In the genomic region with DNA sequence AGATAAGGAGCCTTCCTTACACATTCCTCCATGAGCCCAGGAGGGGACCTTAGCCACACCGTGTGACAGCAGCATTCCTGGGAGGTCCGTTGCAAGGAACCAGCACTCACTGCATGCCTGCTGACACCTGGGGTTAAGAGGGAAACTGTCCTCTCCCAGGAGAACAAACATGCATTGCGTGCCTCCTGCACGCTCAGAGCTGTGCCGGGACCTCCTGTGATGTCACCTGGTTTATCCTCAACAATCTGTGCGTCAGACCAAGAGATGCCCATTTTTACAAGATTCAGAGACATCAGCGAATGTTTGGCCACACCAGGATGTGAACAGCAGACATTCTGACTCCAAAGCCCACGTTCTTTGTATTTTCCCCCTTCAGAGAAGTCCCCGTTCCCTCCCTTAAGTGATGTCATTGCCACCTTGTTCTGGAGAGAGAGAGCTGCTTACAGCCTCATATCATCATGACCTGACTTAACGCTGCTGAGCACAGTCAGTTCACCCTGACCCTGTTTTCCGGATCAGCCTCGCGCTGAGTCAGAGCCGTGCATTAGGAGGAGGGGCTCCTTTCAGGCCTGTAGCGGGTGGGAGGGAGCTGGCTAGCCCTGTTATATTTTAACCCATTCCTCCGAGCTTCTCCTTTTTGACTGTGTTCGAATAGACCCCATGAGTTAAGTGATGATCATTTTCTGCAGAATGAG, we compare ENCODE assay signal across 1 cellular context.
TF ChIP-seq lines count a peak whose summit lies in the region.

No MANE protein-coding gene starts in this region.

TF ChIP-seq in HepG2, 621 proteins besides CTCF, POLR2A, EP300 and RAD21 (continues in another document):
- TF ChIP-seq KDM5B (CRISPR knock-in tag; IDR thresholded peaks at IDR 0.05; ENCODE audit: borderline replicate concordance) (0 out of 2 replicates have a peak, but pooled peaks have one; percentile 31), CENPT (CRISPR knock-in tag; IDR thresholded peaks at IDR 0.05; ENCODE audit: low read depth) (no peak), ZSCAN21 (CRISPR knock-in tag; IDR thresholded peaks at IDR 0.05; ENCODE audit: borderline replicate concordance) (0 out of 2 replicates have a peak, but pooled peaks have one; percentile 39), ZNF337 (CRISPR knock-in tag; IDR thresholded peaks at IDR 0.05; ENCODE audit: borderline replicate concordance, low read depth) (no peak), ZNF674 (CRISPR knock-in tag; IDR thresholded peaks at IDR 0.05; ENCODE audit: low read depth) (no peak), ZBTB7B (CRISPR knock-in tag; IDR thresholded peaks at IDR 0.05) (peak; percentile 65; the same call in 1 of the 2 replicates), ETV5 (CRISPR knock-in tag; IDR thresholded peaks at IDR 0.05; ENCODE audit: borderline replicate concordance) (peak; percentile 65; the same call in 1 of the 2 replicates), DPF2 (CRISPR knock-in tag; IDR thresholded peaks at IDR 0.05; ENCODE audit: borderline replicate concordance, low read depth) (0 out of 2 replicates have a peak, but pooled peaks have one; percentile 53), NR2F1 (CRISPR knock-in tag; IDR thresholded peaks at IDR 0.05) (0 out of 4 replicates have a peak, but pooled peaks of 1 of the 2 experiments have one; percentile 10), ZNF501 (CRISPR knock-in tag; IDR thresholded peaks at IDR 0.05) (peak; percentile 80; the same call in 1 of the 2 replicates), NR2C2 (CRISPR knock-in tag; IDR thresholded peaks at IDR 0.05; ENCODE audit: borderline replicate concordance) (peak; percentile 62), RBFOX2 (IDR thresholded peaks at IDR 0.05; ENCODE audit: low read depth, low read length) (no peak), MED1 (CRISPR knock-in tag; IDR thresholded peaks at IDR 0.05) (peak; percentile 70), TCF7 (IDR thresholded peaks at IDR 0.05; ENCODE audit: low read depth) (no peak), TAF15 (IDR thresholded peaks at IDR 0.05; ENCODE audit: low read depth, low read length, poor library complexity, severe bottlenecking) (no peak), YEATS4 (CRISPR knock-in tag; IDR thresholded peaks at IDR 0.05; ENCODE audit: borderline replicate concordance) (no peak), HOXA3 (CRISPR knock-in tag; IDR thresholded peaks at IDR 0.05) (peak; percentile 91), MIXL1 (CRISPR knock-in tag; IDR thresholded peaks at IDR 0.05) (peak; percentile 29; the same call in 1 of the 2 replicates), HMG20A (CRISPR knock-in tag; IDR thresholded peaks at IDR 0.05; ENCODE audit: borderline replicate concordance) (peak; percentile 40; the same call in 1 of the 2 replicates), SP5 (CRISPR knock-in tag; IDR thresholded peaks at IDR 0.05; ENCODE audit: borderline replicate concordance, low read depth) (peak; percentile 39; the same call in 1 of the 2 replicates), MED13 (CRISPR knock-in tag; IDR thresholded peaks at IDR 0.05) (no peak), TEAD3 (CRISPR knock-in tag; optimal IDR thresholded peaks at IDR 0.05; ENCODE audit: borderline replicate concordance) (peak; percentile 24), ZMAT3 (CRISPR knock-in tag; conservative IDR thresholded peaks at IDR 0.05) (no peak), ZNF292 (CRISPR knock-in tag; IDR thresholded peaks at IDR 0.05; ENCODE audit: borderline replicate concordance, low read depth) (peak; percentile 47; the same call in 1 of the 2 replicates), POLR2AphosphoS2 (IDR thresholded peaks at IDR 0.05; ENCODE audit: low read depth, low read length) (no peak), CREM (IDR thresholded peaks at IDR 0.05) (peak; percentile 63; the same call in 1 of the 2 replicates), CREM (CRISPR knock-in tag; IDR thresholded peaks at IDR 0.05) (no peak), NFE2L2 (IDR thresholded peaks at IDR 0.05; ENCODE audit: low read length) (peak; percentile 46; the same call in 1 of the 2 replicates), NFKBIZ (CRISPR knock-in tag; IDR thresholded peaks at IDR 0.05) (0 out of 2 replicates have a peak, but pooled peaks have one; percentile 7), HDAC2 (CRISPR knock-in tag; IDR thresholded peaks at IDR 0.05) (peak; percentile 52), ZNF383 (CRISPR knock-in tag; IDR thresholded peaks at IDR 0.05; ENCODE audit: borderline replicate concordance) (no peak), ZFX (CRISPR knock-in tag; IDR thresholded peaks at IDR 0.05; ENCODE audit: low read depth) (peak; percentile 44; the same call in 1 of the 2 replicates), ZNF7 (CRISPR knock-in tag; IDR thresholded peaks at IDR 0.05) (no peak)
- TF ChIP-seq, protein P1, sequence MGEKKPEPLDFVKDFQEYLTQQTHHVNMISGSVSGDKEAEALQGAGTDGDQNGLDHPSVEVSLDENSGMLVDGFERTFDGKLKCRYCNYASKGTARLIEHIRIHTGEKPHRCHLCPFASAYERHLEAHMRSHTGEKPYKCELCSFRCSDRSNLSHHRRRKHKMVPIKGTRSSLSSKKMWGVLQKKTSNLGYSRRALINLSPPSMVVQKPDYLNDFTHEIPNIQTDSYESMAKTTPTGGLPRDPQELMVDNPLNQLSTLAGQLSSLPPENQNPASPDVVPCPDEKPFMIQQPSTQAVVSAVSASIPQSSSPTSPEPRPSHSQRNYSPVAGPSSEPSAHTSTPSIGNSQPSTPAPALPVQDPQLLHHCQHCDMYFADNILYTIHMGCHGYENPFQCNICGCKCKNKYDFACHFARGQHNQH (CRISPR knock-in tag; IDR thresholded peaks at IDR 0.05) = peak; percentile 66
- TF ChIP-seq, protein P2, sequence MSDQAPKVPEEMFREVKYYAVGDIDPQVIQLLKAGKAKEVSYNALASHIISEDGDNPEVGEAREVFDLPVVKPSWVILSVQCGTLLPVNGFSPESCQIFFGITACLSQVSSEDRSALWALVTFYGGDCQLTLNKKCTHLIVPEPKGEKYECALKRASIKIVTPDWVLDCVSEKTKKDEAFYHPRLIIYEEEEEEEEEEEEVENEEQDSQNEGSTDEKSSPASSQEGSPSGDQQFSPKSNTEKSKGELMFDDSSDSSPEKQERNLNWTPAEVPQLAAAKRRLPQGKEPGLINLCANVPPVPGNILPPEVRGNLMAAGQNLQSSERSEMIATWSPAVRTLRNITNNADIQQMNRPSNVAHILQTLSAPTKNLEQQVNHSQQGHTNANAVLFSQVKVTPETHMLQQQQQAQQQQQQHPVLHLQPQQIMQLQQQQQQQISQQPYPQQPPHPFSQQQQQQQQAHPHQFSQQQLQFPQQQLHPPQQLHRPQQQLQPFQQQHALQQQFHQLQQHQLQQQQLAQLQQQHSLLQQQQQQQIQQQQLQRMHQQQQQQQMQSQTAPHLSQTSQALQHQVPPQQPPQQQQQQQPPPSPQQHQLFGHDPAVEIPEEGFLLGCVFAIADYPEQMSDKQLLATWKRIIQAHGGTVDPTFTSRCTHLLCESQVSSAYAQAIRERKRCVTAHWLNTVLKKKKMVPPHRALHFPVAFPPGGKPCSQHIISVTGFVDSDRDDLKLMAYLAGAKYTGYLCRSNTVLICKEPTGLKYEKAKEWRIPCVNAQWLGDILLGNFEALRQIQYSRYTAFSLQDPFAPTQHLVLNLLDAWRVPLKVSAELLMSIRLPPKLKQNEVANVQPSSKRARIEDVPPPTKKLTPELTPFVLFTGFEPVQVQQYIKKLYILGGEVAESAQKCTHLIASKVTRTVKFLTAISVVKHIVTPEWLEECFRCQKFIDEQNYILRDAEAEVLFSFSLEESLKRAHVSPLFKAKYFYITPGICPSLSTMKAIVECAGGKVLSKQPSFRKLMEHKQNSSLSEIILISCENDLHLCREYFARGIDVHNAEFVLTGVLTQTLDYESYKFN (CRISPR knock-in tag; conservative IDR thresholded peaks at IDR 0.05) = peak; percentile 77
- TF ChIP-seq, protein P3, sequence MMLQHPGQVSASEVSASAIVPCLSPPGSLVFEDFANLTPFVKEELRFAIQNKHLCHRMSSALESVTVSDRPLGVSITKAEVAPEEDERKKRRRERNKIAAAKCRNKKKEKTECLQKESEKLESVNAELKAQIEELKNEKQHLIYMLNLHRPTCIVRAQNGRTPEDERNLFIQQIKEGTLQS (CRISPR knock-in tag; IDR thresholded peaks at IDR 0.05) = no peak
- TF ChIP-seq, protein P4, sequence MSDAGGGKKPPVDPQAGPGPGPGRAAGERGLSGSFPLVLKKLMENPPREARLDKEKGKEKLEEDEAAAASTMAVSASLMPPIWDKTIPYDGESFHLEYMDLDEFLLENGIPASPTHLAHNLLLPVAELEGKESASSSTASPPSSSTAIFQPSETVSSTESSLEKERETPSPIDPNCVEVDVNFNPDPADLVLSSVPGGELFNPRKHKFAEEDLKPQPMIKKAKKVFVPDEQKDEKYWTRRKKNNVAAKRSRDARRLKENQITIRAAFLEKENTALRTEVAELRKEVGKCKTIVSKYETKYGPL (CRISPR knock-in tag; IDR thresholded peaks at IDR 0.05) = no peak
- TF ChIP-seq, protein P5, sequence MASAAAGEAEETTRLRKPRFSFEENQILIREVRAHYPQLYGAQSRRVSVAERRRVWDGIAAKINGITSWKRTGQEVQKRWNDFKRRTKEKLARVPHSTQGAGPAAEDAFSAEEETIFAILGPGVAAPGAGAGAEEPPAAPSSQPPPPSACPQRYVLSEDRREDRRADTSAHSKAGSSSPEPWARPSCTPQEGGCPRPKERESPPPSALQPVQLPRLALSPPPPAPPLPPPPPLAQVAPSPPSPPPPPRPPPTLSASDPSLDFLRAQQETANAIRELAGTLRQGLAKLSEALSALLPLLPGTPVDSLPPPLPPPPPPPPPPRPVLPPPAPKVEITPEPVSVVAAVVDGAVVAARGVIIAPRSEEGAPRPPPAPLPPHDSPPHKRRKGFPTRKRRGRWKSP (CRISPR knock-in tag; IDR thresholded peaks at IDR 0.05) = peak; percentile 60; the same call in 1 of the 2 replicates
- TF ChIP-seq, protein P6, sequence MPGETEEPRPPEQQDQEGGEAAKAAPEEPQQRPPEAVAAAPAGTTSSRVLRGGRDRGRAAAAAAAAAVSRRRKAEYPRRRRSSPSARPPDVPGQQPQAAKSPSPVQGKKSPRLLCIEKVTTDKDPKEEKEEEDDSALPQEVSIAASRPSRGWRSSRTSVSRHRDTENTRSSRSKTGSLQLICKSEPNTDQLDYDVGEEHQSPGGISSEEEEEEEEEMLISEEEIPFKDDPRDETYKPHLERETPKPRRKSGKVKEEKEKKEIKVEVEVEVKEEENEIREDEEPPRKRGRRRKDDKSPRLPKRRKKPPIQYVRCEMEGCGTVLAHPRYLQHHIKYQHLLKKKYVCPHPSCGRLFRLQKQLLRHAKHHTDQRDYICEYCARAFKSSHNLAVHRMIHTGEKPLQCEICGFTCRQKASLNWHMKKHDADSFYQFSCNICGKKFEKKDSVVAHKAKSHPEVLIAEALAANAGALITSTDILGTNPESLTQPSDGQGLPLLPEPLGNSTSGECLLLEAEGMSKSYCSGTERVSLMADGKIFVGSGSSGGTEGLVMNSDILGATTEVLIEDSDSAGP (CRISPR knock-in tag; IDR thresholded peaks at IDR 0.05; ENCODE audit: borderline replicate concordance) = peak; percentile 63; the same call in 1 of the 2 replicates
- TF ChIP-seq, protein P7, sequence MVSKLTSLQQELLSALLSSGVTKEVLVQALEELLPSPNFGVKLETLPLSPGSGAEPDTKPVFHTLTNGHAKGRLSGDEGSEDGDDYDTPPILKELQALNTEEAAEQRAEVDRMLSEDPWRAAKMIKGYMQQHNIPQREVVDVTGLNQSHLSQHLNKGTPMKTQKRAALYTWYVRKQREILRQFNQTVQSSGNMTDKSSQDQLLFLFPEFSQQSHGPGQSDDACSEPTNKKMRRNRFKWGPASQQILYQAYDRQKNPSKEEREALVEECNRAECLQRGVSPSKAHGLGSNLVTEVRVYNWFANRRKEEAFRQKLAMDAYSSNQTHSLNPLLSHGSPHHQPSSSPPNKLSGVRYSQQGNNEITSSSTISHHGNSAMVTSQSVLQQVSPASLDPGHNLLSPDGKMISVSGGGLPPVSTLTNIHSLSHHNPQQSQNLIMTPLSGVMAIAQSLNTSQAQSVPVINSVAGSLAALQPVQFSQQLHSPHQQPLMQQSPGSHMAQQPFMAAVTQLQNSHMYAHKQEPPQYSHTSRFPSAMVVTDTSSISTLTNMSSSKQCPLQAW (CRISPR knock-in tag; IDR thresholded peaks at IDR 0.05) = peak; percentile 38; the same call in 1 of the 2 replicates
- TF ChIP-seq, protein P8, sequence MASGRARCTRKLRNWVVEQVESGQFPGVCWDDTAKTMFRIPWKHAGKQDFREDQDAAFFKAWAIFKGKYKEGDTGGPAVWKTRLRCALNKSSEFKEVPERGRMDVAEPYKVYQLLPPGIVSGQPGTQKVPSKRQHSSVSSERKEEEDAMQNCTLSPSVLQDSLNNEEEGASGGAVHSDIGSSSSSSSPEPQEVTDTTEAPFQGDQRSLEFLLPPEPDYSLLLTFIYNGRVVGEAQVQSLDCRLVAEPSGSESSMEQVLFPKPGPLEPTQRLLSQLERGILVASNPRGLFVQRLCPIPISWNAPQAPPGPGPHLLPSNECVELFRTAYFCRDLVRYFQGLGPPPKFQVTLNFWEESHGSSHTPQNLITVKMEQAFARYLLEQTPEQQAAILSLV (CRISPR knock-in tag; IDR thresholded peaks at IDR 0.05; ENCODE audit: borderline replicate concordance) = 0 out of 2 replicates have a peak, but pooled peaks have one; percentile 4
- TF ChIP-seq, protein P9, sequence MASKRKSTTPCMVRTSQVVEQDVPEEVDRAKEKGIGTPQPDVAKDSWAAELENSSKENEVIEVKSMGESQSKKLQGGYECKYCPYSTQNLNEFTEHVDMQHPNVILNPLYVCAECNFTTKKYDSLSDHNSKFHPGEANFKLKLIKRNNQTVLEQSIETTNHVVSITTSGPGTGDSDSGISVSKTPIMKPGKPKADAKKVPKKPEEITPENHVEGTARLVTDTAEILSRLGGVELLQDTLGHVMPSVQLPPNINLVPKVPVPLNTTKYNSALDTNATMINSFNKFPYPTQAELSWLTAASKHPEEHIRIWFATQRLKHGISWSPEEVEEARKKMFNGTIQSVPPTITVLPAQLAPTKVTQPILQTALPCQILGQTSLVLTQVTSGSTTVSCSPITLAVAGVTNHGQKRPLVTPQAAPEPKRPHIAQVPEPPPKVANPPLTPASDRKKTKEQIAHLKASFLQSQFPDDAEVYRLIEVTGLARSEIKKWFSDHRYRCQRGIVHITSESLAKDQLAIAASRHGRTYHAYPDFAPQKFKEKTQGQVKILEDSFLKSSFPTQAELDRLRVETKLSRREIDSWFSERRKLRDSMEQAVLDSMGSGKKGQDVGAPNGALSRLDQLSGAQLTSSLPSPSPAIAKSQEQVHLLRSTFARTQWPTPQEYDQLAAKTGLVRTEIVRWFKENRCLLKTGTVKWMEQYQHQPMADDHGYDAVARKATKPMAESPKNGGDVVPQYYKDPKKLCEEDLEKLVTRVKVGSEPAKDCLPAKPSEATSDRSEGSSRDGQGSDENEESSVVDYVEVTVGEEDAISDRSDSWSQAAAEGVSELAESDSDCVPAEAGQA (IDR thresholded peaks at IDR 0.05; ENCODE audit: low read depth) = peak; percentile 78
- TF ChIP-seq, protein P9 (CRISPR knock-in tag; IDR thresholded peaks at IDR 0.05; ENCODE audit: borderline replicate concordance) = no peak
